Comparison of ENCODE assay signal across 8 cellular contexts in the genomic region with DNA sequence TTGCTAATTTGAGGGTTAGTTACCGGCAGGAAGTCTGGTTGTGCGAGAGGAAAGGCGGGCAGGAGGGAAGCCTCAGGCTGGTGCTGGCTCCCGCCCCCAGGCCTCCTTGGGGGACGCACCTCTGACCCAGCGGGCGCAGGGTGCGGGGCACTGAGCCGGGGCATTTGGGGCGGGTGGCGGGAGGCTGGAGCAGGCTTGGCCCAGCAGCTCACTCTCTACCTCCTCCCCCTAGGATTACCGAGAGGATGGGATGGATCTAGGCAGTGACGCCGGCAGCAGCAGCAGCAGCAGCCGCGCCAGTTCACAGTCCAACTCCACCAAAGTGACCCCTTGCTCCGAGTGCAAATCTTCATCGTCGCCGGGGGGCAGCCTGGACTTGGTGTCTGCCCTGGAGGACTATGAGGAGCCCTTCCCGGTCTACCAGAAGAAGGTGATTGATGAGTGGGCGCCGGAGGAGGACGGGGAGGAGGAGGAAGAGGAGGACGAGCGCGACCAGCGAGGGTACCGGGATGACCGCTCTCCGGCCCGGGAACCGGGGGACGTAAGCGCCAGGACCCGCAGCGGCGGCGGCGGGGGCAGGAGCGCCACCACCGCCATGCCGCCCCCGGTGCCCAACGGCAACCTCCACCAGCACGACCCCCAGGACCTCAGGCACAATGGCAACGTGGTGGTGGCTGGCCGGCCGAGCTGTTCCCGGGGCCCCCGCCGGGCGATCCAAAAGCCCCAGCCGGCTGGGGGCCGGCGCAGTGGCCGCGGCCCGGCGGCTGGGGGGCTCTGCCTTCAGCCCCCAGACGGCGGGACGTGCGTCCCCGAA.
DNase-seq lines count a peak whose midpoint lies in the region; ATAC-seq and TF ChIP-seq lines count a peak whose summit lies in the region.

No MANE protein-coding gene starts in this region.

- no peak overlapping the region for H3K27ac Mint-ChIP-seq in activated naive CD4-positive, alpha-beta T cell treated with anti-CD3 and anti-CD28 coated beads, Interleukin-2, amount 10 ng/mL, durations not matched to agents 7 days and 5 days

- peak in 2 of 4 donors; percentile 51 to 60 for TF ChIP-seq POLR2A in esophagus squamous epithelium (IDR thresholded peaks at IDR 0.05)

- H3K9me3 ChIP-seq in esophagus squamous epithelium: no peaks in the 10 kb centered on the region
- H3K9me3 ChIP-seq in mucosa of stomach (ENCODE audit: control insufficient read depth, low read length): no peaks in the 10 kb centered on the region

- intact Hi-C loops in esophagus squamous epithelium (cut with DNase I): no loop called here

- CTCF ChIA-PET in activated naive CD4-positive, alpha-beta T cell treated with anti-CD3 and anti-CD28 coated beads, Interleukin-2, amount 10 ng/mL, durations not matched to agents 7 days and 5 days (lab: Charles Lee): no interaction called here

- H3K27me3 Mint-ChIP-seq in activated naive CD4-positive, alpha-beta T cell treated with anti-CD3 and anti-CD28 coated beads, Interleukin-2, amount 10 ng/mL, durations not matched to agents 7 days and 5 days: peaks cover 80% of the 10 kb centered on the region

- peak; percentile 38 for DNase-seq in activated naive CD4-positive, alpha-beta T cell treated with anti-CD3 and anti-CD28 coated beads, Interleukin-2, amount 10 ng/mL, durations not matched to agents 7 days and 5 days
- DNase-seq in activated naive CD4-positive, alpha-beta T cell treated with anti-CD3 and anti-CD28 coated beads, Interleukin-2, amount 50 U/mL, for 16 hours: no peak
- DNase-seq in esophagus squamous epithelium (lab: John Stamatoyannopoulos, UW): no peak

- WGBS in esophagus squamous epithelium, 2 donors: 0% methylated on average over 1 to 34 of the region's 65 CpGs
- under 1% methylated on average over 65 of the region's 65 CpGs for WGBS in urinary bladder

- no peaks in the 10 kb centered on the region for H3K9me3 Mint-ChIP-seq in activated naive CD4-positive, alpha-beta T cell treated with anti-CD3 and anti-CD28 coated beads, Interleukin-2, amount 10 ng/mL, durations not matched to agents 7 days and 5 days

- peak overlapping the region; percentile 73 for H3K4me3 Mint-ChIP-seq in activated naive CD4-positive, alpha-beta T cell treated with anti-CD3 and anti-CD28 coated beads, Interleukin-2, amount 10 ng/mL, durations not matched to agents 7 days and 5 days

- ATAC-seq in HG03460 (IDR thresholded peaks at IDR 0.05; ENCODE audit: unreplicated experiment) (peak; percentile 33), HG02840 (IDR thresholded peaks at IDR 0.05; ENCODE audit: low FRiP score, unreplicated experiment) (no peak)

- peaks cover 10 to 65% (median 18%) of the 10 kb centered on the region in 3 donors for H3K4me1 ChIP-seq in esophagus squamous epithelium
- no peaks in the 10 kb centered on the region for H3K4me1 ChIP-seq in mucosa of stomach (ENCODE audit: control insufficient read depth, insufficient read depth, low read length)
- no peaks in the 10 kb centered on the region for H3K4me1 ChIP-seq in urinary bladder (ENCODE audit: insufficient read depth)

- H3K27ac ChIP-seq in VCaP: peak overlapping the region; percentile 73
- peak overlapping the region; percentile 91 to 96 (median 92) for H3K27ac ChIP-seq in esophagus squamous epithelium
- peak overlapping the region; percentile 93 for H3K27ac ChIP-seq in urinary bladder (ENCODE audit: low read depth)

- H3K27me3 ChIP-seq in esophagus squamous epithelium (peaks cover 0 to 53% (median 0%) of the 10 kb centered on the region in 4 donors), mucosa of stomach (ENCODE audit: control insufficient read depth, insufficient read depth, low read length) (peaks cover 18% of the 10 kb centered on the region)

- TF ChIP-seq CTCF in VCaP (conservative IDR thresholded peaks at IDR 0.05) (no peak), esophagus squamous epithelium (IDR thresholded peaks at IDR 0.05) (no peak)

- H3K36me3 ChIP-seq in esophagus squamous epithelium (no peaks in the 10 kb centered on the region), mucosa of stomach (ENCODE audit: control insufficient read depth, insufficient read depth, low read length) (no peaks in the 10 kb centered on the region), urinary bladder (ENCODE audit: insufficient read depth) (no peaks in the 10 kb centered on the region)

- peaks cover 4% of the 10 kb centered on the region for H3K36me3 Mint-ChIP-seq in activated naive CD4-positive, alpha-beta T cell treated with anti-CD3 and anti-CD28 coated beads, Interleukin-2, amount 10 ng/mL, durations not matched to agents 7 days and 5 days

- peak overlapping the region; percentile 46 for H3K9ac ChIP-seq in mucosa of stomach (ENCODE audit: low read length)

- H3K4me1 Mint-ChIP-seq in activated naive CD4-positive, alpha-beta T cell treated with anti-CD3 and anti-CD28 coated beads, Interleukin-2, amount 10 ng/mL, durations not matched to agents 7 days and 5 days: peaks cover 18% of the 10 kb centered on the region

- H3K4me3 ChIP-seq in esophagus squamous epithelium (peak overlapping the region; percentile 63 to 83 (median 69)), mucosa of stomach (ENCODE audit: low read length) (no peak overlapping the region), urinary bladder (ENCODE audit: low read depth, low read length) (peak overlapping the region; percentile 72)
